1 cellular context compared by ENCODE assay signal in genomic region chr6:28981391-28981832, GRCh38.
TF ChIP-seq lines count a peak whose summit lies in the region.

No MANE protein-coding gene starts in this region.

TF ChIP-seq in HepG2, 621 proteins besides CTCF, POLR2A, EP300 and RAD21 (continued from another document):
- TF ChIP-seq GABPA (IDR thresholded peaks at IDR 0.05; ENCODE audit: low read depth, low read length) (no peak), GABPA (CRISPR knock-in tag; IDR thresholded peaks at IDR 0.05; ENCODE audit: low read depth) (no peak; the same call in 1 of the 2 replicates), ZBTB3 (CRISPR knock-in tag; IDR thresholded peaks at IDR 0.05; ENCODE audit: borderline replicate concordance, low read depth) (no peak), XBP1 (CRISPR knock-in tag; IDR thresholded peaks at IDR 0.05) (no peak), EEA1 (CRISPR knock-in tag; IDR thresholded peaks at IDR 0.05; ENCODE audit: borderline replicate concordance) (no peak)
